8 cellular contexts compared by ENCODE assay signal in the genomic region with DNA sequence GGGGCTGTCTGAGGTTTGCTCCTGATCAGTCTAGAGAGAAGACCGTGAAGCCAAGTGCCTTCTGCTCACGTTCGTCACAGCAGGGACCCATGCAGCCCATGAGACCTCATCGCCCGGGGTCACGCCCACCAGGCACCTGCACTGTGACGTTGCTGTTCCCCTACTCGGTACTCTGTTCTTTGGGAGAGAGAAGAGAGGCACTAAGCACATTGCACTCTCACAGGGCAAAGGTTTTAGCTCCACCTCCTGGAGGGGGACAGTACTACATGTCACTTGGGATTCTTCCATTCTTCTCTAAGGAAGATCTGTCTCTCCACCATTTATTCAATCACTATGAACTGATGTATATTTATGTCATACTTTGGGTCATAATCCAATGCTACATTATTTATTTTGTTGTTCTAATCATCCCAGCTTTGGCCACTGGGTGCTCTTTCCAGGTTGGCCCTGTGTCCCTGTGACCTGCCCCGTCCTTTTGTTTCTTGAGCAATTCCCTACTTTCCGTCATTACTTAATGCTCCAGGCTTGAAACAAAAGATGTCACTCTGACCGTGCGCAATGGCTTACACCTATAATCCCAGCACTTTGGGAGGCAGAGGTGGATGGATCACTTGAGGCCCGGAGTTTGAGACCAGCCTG. TPM values are rescaled to one million over a fixed set of nuclear protein-coding genes. Genes with fewer than 3 reads are reported as not detected.
DNase-seq lines count a peak whose midpoint lies in the region; ATAC-seq, FAIRE-seq and TF ChIP-seq lines count a peak whose summit lies in the region.

No MANE protein-coding gene starts in this region.

- 63 to 71% methylated on average over 7 to 13 of the region's 13 CpGs for WGBS in endodermal cell (ENCODE audit: insufficient coverage in 1 of 2, insufficient read length in 1 of 2), 2 experiments

- no peaks in the 10 kb centered on the region for H3K36me3 ChIP-seq in endodermal cell (ENCODE audit: control insufficient read depth, insufficient read depth, low read length)
- H3K36me3 ChIP-seq in neural cell (ENCODE audit: insufficient read depth, low read length) = no peaks in the 10 kb centered on the region

- DNase-seq in ACHN (peak; percentile 44), GM18507 (ENCODE audit: extremely low spot score, insufficient read length, low read depth) (peak; percentile 51), NCI-H748 (lab: John Stamatoyannopoulos, UW; ENCODE audit: unreplicated experiment) (peak; percentile 70), endodermal cell (peak; percentile 84), urothelium cell line (ENCODE audit: low spot score) (peak; percentile 53)
- DNase-seq in activated CD4-positive, alpha-beta T cell treated with anti-CD3 and anti-CD28 coated beads, Interleukin-2, amount 50 U/mL, for 4 hours = peak; percentile 51 to 57

- H3K4me1 ChIP-seq in endodermal cell (ENCODE audit: control insufficient read depth, insufficient read depth, low read length) = no peaks in the 10 kb centered on the region

- H3K27me3 ChIP-seq in endodermal cell (ENCODE audit: control insufficient read depth, insufficient read depth, low read length, poor library complexity, severe bottlenecking) = no peaks in the 10 kb centered on the region
- no peaks in the 10 kb centered on the region for H3K27me3 ChIP-seq in neural cell (ENCODE audit: insufficient read depth, low read depth, low read length)

- no peak overlapping the region for H2AFZ ChIP-seq in neural cell (ENCODE audit: low read depth, low read length)

- H3K27ac ChIP-seq in endodermal cell (ENCODE audit: low read depth, low read length) (no peak overlapping the region), neural cell (ENCODE audit: low read length) (no peak overlapping the region)

- no peak overlapping the region for H3K4me3 Mint-ChIP-seq in endodermal cell

- no peaks in the 10 kb centered on the region for H3K36me3 Mint-ChIP-seq in endodermal cell (ENCODE audit: low read depth)

- H3K9me2 ChIP-seq in neural cell (ENCODE audit: insufficient read depth, low read length) = no peaks in the 10 kb centered on the region

- no peak overlapping the region for H3K4me2 ChIP-seq in neural cell (ENCODE audit: low read length)

- H3K9me3 ChIP-seq in endodermal cell (ENCODE audit: control insufficient read depth, low read length) (peaks cover 4% of the 10 kb centered on the region), neural cell (ENCODE audit: low read length) (no peaks in the 10 kb centered on the region)

- TF ChIP-seq RAD21 in neural cell (conservative IDR thresholded peaks at IDR 0.05) = no peak

- TF ChIP-seq EP300 in neural cell (conservative IDR thresholded peaks at IDR 0.05; ENCODE audit: poor library complexity, severe bottlenecking) = no peak

- H3K4me3 ChIP-seq in endodermal cell (ENCODE audit: low read length) = no peak overlapping the region
- H3K4me3 ChIP-seq in neural cell (ENCODE audit: low read length) = no peak overlapping the region

- H3K79me2 ChIP-seq in neural cell (replicated peaks; ENCODE audit: insufficient read depth, low read length) = no peaks in the 10 kb centered on the region

- peak; percentile 68 for FAIRE-seq in GM18507 (lab: Jason Lieb, UNC)
- no peak for FAIRE-seq in urothelium cell line (lab: Jason Lieb, UNC)

- H3K27ac Mint-ChIP-seq in endodermal cell = no peak overlapping the region

- no peaks in the 10 kb centered on the region for H3F3A ChIP-seq in neural cell (ENCODE audit: insufficient read depth, low read length, poor library complexity, severe bottlenecking)

- in situ Hi-C loops in ACHN (cut with HindIII; ENCODE audit: low pct_ligation_motif_present, low pct_unique_long_range_greater_than_20kb, low sequenced_read_pairs) = no loop called here

- TF ChIP-seq CTCF in endodermal cell (conservative IDR thresholded peaks at IDR 0.05) (peak; percentile 87), neural cell (IDR thresholded peaks at IDR 0.05; ENCODE audit: poor library complexity, severe bottlenecking) (peak; percentile 29)

- peaks cover 10% of the 10 kb centered on the region for H3K9me3 Mint-ChIP-seq in endodermal cell

- no peaks in the 10 kb centered on the region for H3K4me1 Mint-ChIP-seq in endodermal cell

- no peaks in the 10 kb centered on the region for H4K20me1 ChIP-seq in neural cell (ENCODE audit: insufficient read depth)

- peaks cover 9% of the 10 kb centered on the region for H3K27me3 Mint-ChIP-seq in endodermal cell (ENCODE audit: insufficient read depth)

- H3K9ac ChIP-seq in endodermal cell (ENCODE audit: extremely low read depth, low read length, poor library complexity, severe bottlenecking) = no peak overlapping the region
- no peak overlapping the region for H3K9ac ChIP-seq in neural cell (ENCODE audit: low read length)

- ATAC-seq in HG03354 (IDR thresholded peaks at IDR 0.05; ENCODE audit: poor library complexity, severe bottlenecking, unreplicated experiment) = no peak

TF ChIP-seq in neural cell, 6 proteins besides CTCF, POLR2A, EP300 and RAD21:
- TF ChIP-seq MXI1 (conservative IDR thresholded peaks at IDR 0.05; ENCODE audit: poor library complexity, severe bottlenecking) (no peak), TAF1 (IDR thresholded peaks at IDR 0.05; ENCODE audit: low read depth) (no peak), EZH2 (IDR thresholded peaks at IDR 0.05; ENCODE audit: borderline replicate concordance, insufficient read depth, low read length, poor library complexity, severe bottlenecking) (no peak), POLR2AphosphoS5 (IDR thresholded peaks at IDR 0.05) (no peak), SMC3 (conservative IDR thresholded peaks at IDR 0.05; ENCODE audit: poor library complexity) (no peak)
- TF ChIP-seq, protein P1, sequence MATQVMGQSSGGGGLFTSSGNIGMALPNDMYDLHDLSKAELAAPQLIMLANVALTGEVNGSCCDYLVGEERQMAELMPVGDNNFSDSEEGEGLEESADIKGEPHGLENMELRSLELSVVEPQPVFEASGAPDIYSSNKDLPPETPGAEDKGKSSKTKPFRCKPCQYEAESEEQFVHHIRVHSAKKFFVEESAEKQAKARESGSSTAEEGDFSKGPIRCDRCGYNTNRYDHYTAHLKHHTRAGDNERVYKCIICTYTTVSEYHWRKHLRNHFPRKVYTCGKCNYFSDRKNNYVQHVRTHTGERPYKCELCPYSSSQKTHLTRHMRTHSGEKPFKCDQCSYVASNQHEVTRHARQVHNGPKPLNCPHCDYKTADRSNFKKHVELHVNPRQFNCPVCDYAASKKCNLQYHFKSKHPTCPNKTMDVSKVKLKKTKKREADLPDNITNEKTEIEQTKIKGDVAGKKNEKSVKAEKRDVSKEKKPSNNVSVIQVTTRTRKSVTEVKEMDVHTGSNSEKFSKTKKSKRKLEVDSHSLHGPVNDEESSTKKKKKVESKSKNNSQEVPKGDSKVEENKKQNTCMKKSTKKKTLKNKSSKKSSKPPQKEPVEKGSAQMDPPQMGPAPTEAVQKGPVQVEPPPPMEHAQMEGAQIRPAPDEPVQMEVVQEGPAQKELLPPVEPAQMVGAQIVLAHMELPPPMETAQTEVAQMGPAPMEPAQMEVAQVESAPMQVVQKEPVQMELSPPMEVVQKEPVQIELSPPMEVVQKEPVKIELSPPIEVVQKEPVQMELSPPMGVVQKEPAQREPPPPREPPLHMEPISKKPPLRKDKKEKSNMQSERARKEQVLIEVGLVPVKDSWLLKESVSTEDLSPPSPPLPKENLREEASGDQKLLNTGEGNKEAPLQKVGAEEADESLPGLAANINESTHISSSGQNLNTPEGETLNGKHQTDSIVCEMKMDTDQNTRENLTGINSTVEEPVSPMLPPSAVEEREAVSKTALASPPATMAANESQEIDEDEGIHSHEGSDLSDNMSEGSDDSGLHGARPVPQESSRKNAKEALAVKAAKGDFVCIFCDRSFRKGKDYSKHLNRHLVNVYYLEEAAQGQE (IDR thresholded peaks at IDR 0.05; ENCODE audit: borderline replicate concordance) = no peak

RNA-seq across cellular contexts. Expression of a gene that starts 31.4 kb away (rescaled TPM):
- total RNA-seq in endodermal cell = 100 to 1,000 TPM in 1 of 2 donors, 10 to 100 TPM in 1; 92.3 to 103 TPM
- 61.9 TPM for polyA plus RNA-seq in endodermal cell (2013, experiment 1 of 2)
- polyA plus RNA-seq in endodermal cell (2013, experiment 2 of 2) = 57.3 TPM
- polyA plus RNA-seq in neural cell = 17.6 and 27.3 TPM in 2 replicates
- 25.1 and 33.9 TPM in 2 replicates for polyA minus RNA-seq in neural cell

RNA-seq across cellular contexts. Expression of a gene that starts 36.6 kb away (rescaled TPM):
- 10 to 100 TPM; 53.8 to 57.2 TPM for total RNA-seq in endodermal cell
- polyA plus RNA-seq in endodermal cell (2013, experiment 1 of 2) = 41.9 TPM
- 36.8 TPM for polyA plus RNA-seq in endodermal cell (2013, experiment 2 of 2)
- 35.8 and 40.2 TPM in 2 replicates for polyA plus RNA-seq in neural cell
- polyA minus RNA-seq in neural cell = 28.7 and 29.5 TPM in 2 replicates
